In the genomic region with DNA sequence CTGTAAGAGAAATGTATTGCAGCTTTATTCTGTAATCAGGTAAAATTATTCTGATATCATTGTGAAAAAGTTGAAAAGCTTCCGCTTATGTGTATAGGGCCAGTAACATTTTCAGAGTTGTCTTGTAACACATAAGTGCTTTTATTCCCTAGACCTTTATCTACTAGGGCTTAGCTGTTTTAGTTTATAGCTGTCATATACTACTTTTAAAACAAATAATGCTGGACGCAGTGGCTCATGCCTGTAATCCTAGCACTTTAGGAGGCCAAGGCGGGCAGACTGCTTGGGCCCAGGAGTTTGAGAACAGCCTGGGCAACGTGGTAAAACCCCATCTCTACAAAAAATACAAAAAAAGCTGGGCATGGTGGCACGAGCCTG, we compare ENCODE assay signal across 21 cellular contexts. TPM values are rescaled to one million over a fixed set of nuclear protein-coding genes. Genes with fewer than 3 reads are reported as not detected.
A peak's percentile ranks its signal among the peaks of the same experiment; 100 is the strongest.
DNase-seq lines count a peak whose midpoint lies in the region; ATAC-seq, FAIRE-seq and TF ChIP-seq lines count a peak whose summit lies in the region.
"Had no signal": no experiment of that assay in that cellular context is flagged by ENCODE, and none has a peak within 500 bp of the region (broad histone marks: within the 10 kb centered on the region; RNA-seq: fewer than 3 reads in every experiment).

No MANE protein-coding gene starts in this region.

- ATAC-seq in mucosa of descending colon: peak; percentile 84
- ATAC-seq: CD8-positive, alpha-beta T cell had no signal

- no peak for TF ChIP-seq CTCF in LNCaP clone FGC (IDR thresholded peaks at IDR 0.05; ENCODE audit: control insufficient read depth, extremely low read depth, insufficient read depth)
- TF ChIP-seq CTCF in colonic mucosa (IDR thresholded peaks at IDR 0.05): no peak
- no peak for TF ChIP-seq CTCF in mucosa of descending colon (IDR thresholded peaks at IDR 0.05)
- TF ChIP-seq CTCF in transverse colon (IDR thresholded peaks at IDR 0.05): no peak
- TF ChIP-seq CTCF in stomach (IDR thresholded peaks at IDR 0.05): no peak

- TF ChIP-seq EP300 in transverse colon (IDR thresholded peaks at IDR 0.05; ENCODE audit: low read depth) (no peak), stomach (IDR thresholded peaks at IDR 0.05) (no peak)

- in situ Hi-C loops in transverse colon (cut with MboI; ENCODE audit: low pct_ligation_motif_present in 1 of 4, low pct_unique_long_range_greater_than_20kb in 1 of 4, low sequenced_read_pairs in 3 of 4): no loop called here

- DNase-seq in LNCaP clone FGC (ENCODE audit: low read depth) (peak; percentile 22), colonic mucosa (peak; percentile 18), mucosa of descending colon (peak in 1 of 3 donors; percentile 29), transverse colon (peak; percentile 10), Ammon's horn (ENCODE audit: low spot score) (no peak), stomach (no peak), RCC 7860 (ENCODE audit: low spot score) (no peak)
- DNase-seq in activated naive CD4-positive, alpha-beta T cell (lab: John Stamatoyannopoulos, UW): no peak
- DNase-seq: 8988T; ACHN; Caco-2; Calu3; CD4-positive, alpha-beta T cell; CD8-positive, alpha-beta T cell; DMS79 treated with DMSO at 0.1 percent for 48 hours; GF-D8 had no signal

- TF ChIP-seq POLR2A in transverse colon (IDR thresholded peaks at IDR 0.05) (no peak), stomach (IDR thresholded peaks at IDR 0.05) (no peak)

- no peak overlapping the region for H3K27ac ChIP-seq in colonic mucosa
- no peak overlapping the region for H3K27ac ChIP-seq in transverse colon
- H3K27ac ChIP-seq in stomach: no peak overlapping the region
- H3K27ac ChIP-seq: BLaER1 treated with 17β-estradiol and CSF1 and Interleukin-3, amounts not matched to agents 10 nM and 100 nM; C4-2B had no signal

- intact Hi-C loops in colonic mucosa (cut with DNase I) (no loop called here), mucosa of descending colon (cut with DNase I, micrococcal nuclease) (no loop called here), transverse colon (cut with DNase I; ENCODE audit: low total_unique reads) (no loop called here), stomach (cut with DNase I; ENCODE audit: low total_unique reads) (no loop called here)

- H3K4me3 ChIP-seq in LNCaP clone FGC (ENCODE audit: low read depth, low read length) (no peak overlapping the region), colonic mucosa (no peak overlapping the region), mucosa of descending colon (no peak overlapping the region), transverse colon (no peak overlapping the region), stomach (no peak overlapping the region)
- H3K4me3 ChIP-seq: BLaER1 treated with 17β-estradiol and CSF1 and Interleukin-3, amounts not matched to agents 10 nM and 100 nM had no signal

- no peaks in the 10 kb centered on the region for H3K27me3 ChIP-seq in colonic mucosa
- H3K27me3 ChIP-seq in transverse colon: no peaks in the 10 kb centered on the region
- H3K27me3 ChIP-seq in stomach: no peaks in the 10 kb centered on the region
- H3K27me3 ChIP-seq: BLaER1 treated with 17β-estradiol and CSF1 and Interleukin-3, amounts not matched to agents 10 nM and 100 nM had no signal

- H3K4me1 ChIP-seq in colonic mucosa (no peaks in the 10 kb centered on the region), mucosa of descending colon (ENCODE audit: low read depth) (no peaks in the 10 kb centered on the region), transverse colon (peaks cover 0 to 8% (median 2%) of the 10 kb centered on the region in 4 donors), stomach (no peaks in the 10 kb centered on the region)
- H3K4me1 ChIP-seq: Caco-2 had no signal

- H3K36me3 ChIP-seq in colonic mucosa (no peaks in the 10 kb centered on the region), mucosa of descending colon (ENCODE audit: low read depth) (no peaks in the 10 kb centered on the region), transverse colon (no peaks in the 10 kb centered on the region), stomach (peaks cover 0 to 20% (median 7%) of the 10 kb centered on the region in 4 donors)

- H3K9me3 ChIP-seq in colonic mucosa: no peaks in the 10 kb centered on the region
- no peaks in the 10 kb centered on the region for H3K9me3 ChIP-seq in mucosa of descending colon
- no peaks in the 10 kb centered on the region for H3K9me3 ChIP-seq in transverse colon
- H3K9me3 ChIP-seq in stomach: no peaks in the 10 kb centered on the region
- H3K9me3 ChIP-seq: Caco-2 had no signal

- FAIRE-seq in RCC 7860 (lab: Jason Lieb, UNC): no peak
- FAIRE-seq: A204.1, D721Med, G401.6 had no signal

- H3K9ac ChIP-seq in colonic mucosa (ENCODE audit: low read depth in 2 of 2, low read length in 2 of 2): no peak overlapping the region
- H3K9ac ChIP-seq: BLaER1 treated with 17β-estradiol and CSF1 and Interleukin-3, amounts not matched to agents 10 nM and 100 nM had no signal

- 34 to 43% methylated on average over 5 of the region's 5 CpGs for WGBS in transverse colon (ENCODE audit: low coverage in 1 of 2), 2 donors
- WGBS in stomach, 5 donors: 70 to 80% (median 76%) methylated on average over 5 of the region's 5 CpGs

RNA-seq across cellular contexts. Expression of gene SLC25A51, which starts 33.1 kb away (rescaled TPM):
- 10 to 100 TPM; 19.4 to 22.7 TPM for total RNA-seq in colonic mucosa
- total RNA-seq in mucosa of descending colon: 10 to 100 TPM; 20.6 to 32.2 (median 22.4) TPM
- 10 to 100 TPM; 15.7 to 30.0 (median 24.1) TPM for total RNA-seq in transverse colon
- total RNA-seq in stomach: 10 to 100 TPM in 4 of 5 donors, 1 to 10 TPM in 1; 8.4 to 41.5 (median 15.2) TPM
- 1 to 10 TPM; 3.5 to 7.5 (median 5.2) TPM for polyA plus RNA-seq in stomach

Comparison
In these comparisons a context has a peak if more than half of its experiments do, and no peak if none do; other contexts are left out.
1. DNase-seq: peak in LNCaP clone FGC (single experiment), colonic mucosa (single experiment) and transverse colon (single experiment); none in activated naive CD4-positive, alpha-beta T cell (0 of 4), Ammon's horn (single experiment), stomach (single experiment) and RCC 7860 (single experiment).